ENCODE assay signal across 24 cellular contexts in the genomic region with DNA sequence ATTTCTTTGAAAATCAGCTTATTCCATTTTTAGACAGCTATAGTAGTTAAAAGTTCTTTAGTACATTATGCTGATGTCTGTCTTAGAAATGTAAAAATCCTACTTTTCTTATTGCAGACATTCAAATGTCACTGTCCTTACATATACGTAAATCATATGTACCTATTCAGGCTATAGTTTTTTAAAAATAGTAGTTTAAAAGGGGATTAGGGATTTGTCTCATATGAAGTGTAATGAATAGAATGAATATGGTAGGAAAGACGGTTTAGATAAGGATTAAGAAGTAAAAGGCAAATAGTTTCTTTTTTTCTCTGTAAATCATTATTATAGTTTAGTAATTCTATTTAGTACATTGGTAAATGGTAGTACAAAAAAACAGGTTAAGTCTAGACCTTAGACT.
"Had no signal": no experiment of that assay in that cellular context is flagged by ENCODE, and none has a peak within 500 bp of the region (broad histone marks: within the 10 kb centered on the region; RNA-seq: fewer than 3 reads in every experiment).

No MANE protein-coding gene starts in this region.

- H3K4me3 Mint-ChIP-seq: activated CD4-positive, alpha-beta memory T cell treated with anti-CD3 and anti-CD28 coated beads for 36 hours; activated T-helper 1 cell treated with anti-CD3 and anti-CD28 coated beads, Interleukin-12 subunit alpha, Interleukin-12 subunit beta, Interleukin-2, Interleukin-4 antibody, amounts not matched to agents 30 ng/mL and 10 ng/mL and 1 ng/mL, durations not matched to agents 14 hours and 24 hours and 36 hours; immature natural killer cell; memory B cell; stimulated activated memory B cell treated with anti-CD40 and anti-IgM and Interleukin-4, amounts not matched to agents 10 μg/mL and 1 μg/mL and 100 μg/mL, for 72 hours; T-helper 2 cell treated with Interferon-gamma antibody and Interleukin-4, amounts not matched to agents 5 μg/mL and 100 μg/mL, for 36 hours; WTC11 had no signal

- H3K36me3 ChIP-seq: adrenal gland, cardiac muscle cell, gastroesophageal sphincter, heart left ventricle, neutrophil, thyroid gland had no signal

- H3K9me3 ChIP-seq: adrenal gland, gastroesophageal sphincter, heart left ventricle, mucosa of descending colon, neutrophil, thyroid gland had no signal

- DNase-seq: activated CD4-positive, alpha-beta memory T cell treated with anti-CD3 and anti-CD28 coated beads for 36 hours; activated CD4-positive, alpha-beta T cell treated with anti-CD3 and anti-CD28 coated beads for 4 hours; activated gamma-delta T cell treated with Interleukin-2 at 50 U/mL for 16 hours; activated T-cell treated with anti-CD3 and anti-CD28 coated beads for 4 hours; adrenal gland; heart left ventricle; immature natural killer cell; kidney glomerular epithelial cell; left ventricle myocardium superior; mucosa of descending colon; naive thymus-derived CD8-positive, alpha-beta T cell; small intestine; stimulated activated CD4-positive, alpha-beta T cell treated with anti-CD3 and anti-CD28 coated beads, Interleukin-4, amount 100 ng/mL, for 24 hours; SW 1271; thyroid gland had no signal

- H3K27ac Mint-ChIP-seq: activated CD4-positive, alpha-beta memory T cell treated with anti-CD3 and anti-CD28 coated beads for 36 hours; activated naive CD4-positive, alpha-beta T cell treated with anti-CD3 and anti-CD28 coated beads, Interleukin-2, amount 50 U/mL, for 72 hours; activated T-helper 1 cell treated with anti-CD3 and anti-CD28 coated beads, Interleukin-12 subunit alpha, Interleukin-12 subunit beta, Interleukin-2, Interleukin-4 antibody, amounts not matched to agents 30 ng/mL and 10 ng/mL and 1 ng/mL, durations not matched to agents 14 hours and 24 hours and 36 hours; immature natural killer cell; memory B cell; naive thymus-derived CD8-positive, alpha-beta T cell; T-helper 2 cell treated with Interferon-gamma antibody and Interleukin-4, amounts not matched to agents 5 μg/mL and 100 μg/mL, for 36 hours; WTC11 had no signal

- H3K4me3 ChIP-seq: adrenal gland, cardiac muscle cell, gastroesophageal sphincter, heart left ventricle, mucosa of descending colon, thyroid gland had no signal

- H3K9me3 Mint-ChIP-seq: immature natural killer cell; memory B cell; stimulated activated memory B cell treated with anti-CD40 and anti-IgM and Interleukin-4, amounts not matched to agents 10 μg/mL and 1 μg/mL and 100 μg/mL, for 72 hours had no signal

- H3K27ac ChIP-seq: adrenal gland, cardiac muscle cell, thyroid gland had no signal

- H3K27me3 Mint-ChIP-seq: activated CD4-positive, alpha-beta memory T cell treated with anti-CD3 and anti-CD28 coated beads for 36 hours; memory B cell; naive thymus-derived CD8-positive, alpha-beta T cell; stimulated activated memory B cell treated with anti-CD40 and anti-IgM and Interleukin-4, amounts not matched to agents 10 μg/mL and 1 μg/mL and 100 μg/mL, for 72 hours had no signal

- ATAC-seq: activated naive CD4-positive, alpha-beta T cell treated with anti-CD3 and anti-CD28 coated beads, Interleukin-2, amount 50 U/mL, for 72 hours; gastroesophageal sphincter; left ventricle myocardium superior; mucosa of descending colon; naive thymus-derived CD8-positive, alpha-beta T cell; stimulated activated memory B cell treated with anti-CD40 and anti-IgM and Interleukin-4, amounts not matched to agents 10 μg/mL and 1 μg/mL and 100 μg/mL, for 72 hours; WTC11 had no signal

- H3K27me3 ChIP-seq: adrenal gland, cardiac muscle cell, gastroesophageal sphincter, heart left ventricle, neutrophil, thyroid gland had no signal
